In the genomic region with DNA sequence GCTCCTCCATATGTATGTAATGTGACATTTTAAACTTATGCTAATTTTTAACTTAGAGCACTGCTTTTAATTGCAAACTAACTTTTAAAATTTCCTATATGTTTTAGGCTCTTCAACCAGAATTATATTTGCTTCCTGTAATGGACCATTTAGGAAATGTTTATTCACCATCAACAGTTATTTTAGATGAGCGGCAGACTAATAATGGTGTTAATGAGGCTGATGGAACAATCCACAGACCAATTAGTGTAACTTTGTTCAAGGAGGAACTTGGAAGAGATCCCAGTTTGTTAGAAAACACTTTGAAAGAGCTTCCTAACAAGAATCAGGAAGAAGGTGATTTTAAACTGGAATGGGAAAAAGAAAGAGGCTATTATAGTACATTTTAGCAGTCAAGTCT, we compare ENCODE assay signal across 18 cellular contexts.
"Had no signal": no experiment of that assay in that cellular context is flagged by ENCODE, and none has a peak within 500 bp of the region (broad histone marks: within the 10 kb centered on the region; RNA-seq: fewer than 3 reads in every experiment).

No MANE protein-coding gene starts in this region.

- H3K36me3 ChIP-seq: cardiac muscle cell, thyroid gland, WERI-Rb-1 had no signal

- DNase-seq: activated CD4-positive, alpha-beta T cell treated with anti-CD3 and anti-CD28 coated beads, Interleukin-2, amount 50 U/mL, for 4 hours; activated gamma-delta T cell treated with Interleukin-2 at 50 U/mL for 16 hours; activated naive CD8-positive, alpha-beta T cell treated with anti-CD3 and anti-CD28 coated beads for 36 hours; amniotic stem cell; effector memory CD4-positive, alpha-beta T cell; heart right ventricle; mesendoderm; natural killer cell; stimulated activated CD4-positive, alpha-beta T cell treated with anti-CD3 and anti-CD28 coated beads, Interleukin-12 subunit alpha, Interleukin-12 subunit beta, amount 100 ng/mL, for 4 hours; stimulated activated CD4-positive, alpha-beta T cell treated with anti-CD3 and anti-CD28 coated beads, Interleukin-1b, Interleukin-23, amount 100 ng/mL, for 48 hours; stimulated activated CD8-positive, alpha-beta memory T cell treated with anti-CD3 and anti-CD28 coated beads, Interleukin-4, amount 100 ng/mL, for 48 hours; stimulated activated naive CD4-positive, alpha-beta T cell; thyroid gland; WERI-Rb-1 had no signal

- H3K4me3 ChIP-seq: cardiac muscle cell, esophagus muscularis mucosa, gastroesophageal sphincter, heart right ventricle, thyroid gland had no signal

- H3K27ac ChIP-seq: cardiac muscle cell, esophagus muscularis mucosa, gastroesophageal sphincter, heart right ventricle, thyroid gland, WERI-Rb-1 had no signal

- FAIRE-seq: endothelial cell of umbilical vein had no signal

- H3K4me1 ChIP-seq: esophagus muscularis mucosa, gastroesophageal sphincter, heart right ventricle, thyroid gland had no signal

- H3K9me3 ChIP-seq: esophagus muscularis mucosa, gastroesophageal sphincter, heart right ventricle, thyroid gland had no signal

- H3K27me3 ChIP-seq: cardiac muscle cell, esophagus muscularis mucosa, gastroesophageal sphincter, heart right ventricle, thyroid gland had no signal

- ATAC-seq: gastroesophageal sphincter, heart right ventricle, natural killer cell had no signal
